ENCODE assay signal across 16 cellular contexts in genomic region chr11:34262601-34263081, GRCh38.
DNase-seq lines count a peak whose midpoint lies in the region; ATAC-seq and TF ChIP-seq lines count a peak whose summit lies in the region.
"Had no signal": no experiment of that assay in that cellular context is flagged by ENCODE, and none has a peak within 500 bp of the region (broad histone marks: within the 10 kb centered on the region; RNA-seq: fewer than 3 reads in every experiment).

No MANE protein-coding gene starts in this region.

- intact Hi-C loops in left ventricle myocardium inferior (cut with micrococcal nuclease), result no loop called here
- intact Hi-C loops in left cardiac atrium (cut with DNase I), result loop anchor here (10.0 kb wide), 2 partner anchors 52 to 92 kb away; partner anchors contain the start of gene ABTB2 (in 1 of the 2)
- intact Hi-C loops in testis (cut with DNase I; ENCODE audit: low total_unique reads), result no loop called here

- no peaks in the 10 kb centered on the region for H3K27me3 ChIP-seq in left ventricle myocardium inferior (ENCODE audit: low read depth)
- no peaks in the 10 kb centered on the region for H3K27me3 ChIP-seq in SK-N-SH (ENCODE audit: insufficient read depth)
- H3K27me3 ChIP-seq in liver (ENCODE audit: control insufficient read depth in 4 of 4, insufficient read depth in 4 of 4, low read length in 3 of 4), result no peaks in the 10 kb centered on the region
- no peaks in the 10 kb centered on the region for H3K27me3 ChIP-seq in testis
- H3K27me3 ChIP-seq: heart left ventricle, sigmoid colon had no signal

- H3K9me3 ChIP-seq in left ventricle myocardium inferior (replicated peaks) (no peaks in the 10 kb centered on the region), SK-N-SH (no peaks in the 10 kb centered on the region), liver (ENCODE audit: control insufficient read depth in 4 of 4, low read length in 3 of 4) (no peaks in the 10 kb centered on the region), testis (no peaks in the 10 kb centered on the region)
- H3K9me3 ChIP-seq: heart left ventricle, sigmoid colon had no signal

- peak overlapping the region; percentile 23 for H3K27ac ChIP-seq in left ventricle myocardium inferior (replicated peaks)
- H3K27ac ChIP-seq in SK-N-SH (ENCODE audit: low read depth in 2 of 2, low read length in 1 of 2), result peak overlapping the region in 1 of 2 experiments; percentile 86; a peak in 2 of 4 replicates
- peak overlapping the region; percentile 39 to 47 for H3K27ac ChIP-seq in liver (ENCODE audit: low read depth in 1 of 2, low read length in 2 of 2)
- no peak overlapping the region for H3K27ac ChIP-seq in testis
- H3K27ac ChIP-seq: epithelial cell of prostate had no signal

- peak in 1 of 2 experiments; percentile 45; a peak in 2 of 4 replicates for TF ChIP-seq EP300 in SK-N-SH (IDR thresholded peaks at IDR 0.05; ENCODE audit: borderline replicate concordance in 1 of 2, low read depth in 1 of 2, low read length in 1 of 2)

- 0 out of 2 replicates have a peak, but pooled peaks cover 13% of the 10 kb centered on the region for H4K20me1 ChIP-seq in SK-N-SH (ENCODE audit: insufficient read depth)

- WGBS in SK-N-SH (ENCODE audit: low lambda C conversion rate), result 56% methylated on average over 5 of the region's 6 CpGs
- 51% methylated on average over 6 of the region's 6 CpGs for WGBS in liver
- 69 to 76% methylated on average over 3 to 6 of the region's 6 CpGs for WGBS in testis, 2 donors

- ATAC-seq in left cardiac atrium, result no peak
- ATAC-seq in HG03378 (IDR thresholded peaks at IDR 0.05; ENCODE audit: unreplicated experiment), result no peak
- ATAC-seq: activated T-cell treated with anti-CD3 and anti-CD28 coated beads, Interleukin-2, amount 50 U/mL, for 4 hours; naive thymus-derived CD8-positive, alpha-beta T cell; stimulated activated naive B cell treated with anti-CD40 and anti-IgM and Interleukin-4, amounts not matched to agents 10 μg/mL and 1 μg/mL and 100 μg/mL, for 72 hours had no signal

- H3K9me2 ChIP-seq in SK-N-SH, result no peaks in the 10 kb centered on the region

- TF ChIP-seq CTCF in left ventricle myocardium inferior (IDR thresholded peaks at IDR 0.05; ENCODE audit: borderline replicate concordance), result no peak
- no peak for TF ChIP-seq CTCF in SK-N-SH (IDR thresholded peaks at IDR 0.05)
- no peak for TF ChIP-seq CTCF in liver (IDR thresholded peaks at IDR 0.05; ENCODE audit: low read depth, low read length, missing input control)
- TF ChIP-seq CTCF in testis (IDR thresholded peaks at IDR 0.05), result no peak

- POLR2A ChIA-PET in SK-N-SH (lab: Yijun Ruan, JAX), result interaction anchor here (1.0 to 1.2 kb wide), 3 partner anchors 9 to 94 kb away, joined by 3 to 6 read pairs (median 3); partner anchors contain the start of gene ABTB2

- no peak for TF ChIP-seq RAD21 in SK-N-SH (IDR thresholded peaks at IDR 0.05; ENCODE audit: low read length)
- TF ChIP-seq RAD21 in liver (IDR thresholded peaks at IDR 0.05), result peak in 1 of 2 donors; percentile 34

- no peak for TF ChIP-seq POLR2A in testis (IDR thresholded peaks at IDR 0.05)

- DNase-seq in left ventricle myocardium inferior, result no peak
- DNase-seq in left cardiac atrium, result no peak
- DNase-seq in SK-N-SH, result peak; percentile 63
- peak; percentile 17 for DNase-seq in testis
- no peak for DNase-seq in NCI-H1092 (lab: John Stamatoyannopoulos, UW)
- no peak for DNase-seq in T-helper 1 cell
- DNase-seq: activated CD4-positive, alpha-beta T cell treated with anti-CD3 and anti-CD28 coated beads, Interleukin-2, amount 10 ng/mL, durations not matched to agents 24 days and 14 days; activated T-cell treated with anti-CD3 and anti-CD28 coated beads, Interleukin-2, amount 50 U/mL, for 4 hours; naive thymus-derived CD8-positive, alpha-beta T cell; NCI-H524 treated with DMSO at 0.1 percent for 48 hours; stimulated activated naive B cell treated with anti-CD40 and anti-IgM and Interleukin-4, amounts not matched to agents 10 μg/mL and 1 μg/mL and 100 μg/mL, for 72 hours had no signal

- H3K36me3 ChIP-seq in left ventricle myocardium inferior (no peaks in the 10 kb centered on the region), SK-N-SH (replicated peaks in 1 of 2; ENCODE audit: control insufficient read depth in 1 of 2, insufficient read depth in 2 of 2, low read length in 1 of 2) (no peaks in the 10 kb centered on the region), liver (ENCODE audit: control insufficient read depth in 4 of 4, insufficient read depth in 3 of 4, low read depth in 1 of 4, low read length in 3 of 4) (no peaks in the 10 kb centered on the region), testis (ENCODE audit: low read depth, missing control alignments) (no peaks in the 10 kb centered on the region)
- H3K36me3 ChIP-seq: heart left ventricle, sigmoid colon had no signal

- H3K9ac ChIP-seq in SK-N-SH (no peak overlapping the region), liver (ENCODE audit: low read depth in 1 of 2, low read length in 2 of 2) (no peak overlapping the region)

- CTCF ChIA-PET in SK-N-SH (lab: Yijun Ruan, JAX), result interaction anchor here (0.6 to 5.9 kb wide), 6 partner anchors 14 to 95 kb away, joined by 3 to 31 read pairs (median 4); no protein-coding TSS in a partner anchor

- H3K4me1 ChIP-seq in left ventricle myocardium inferior, result peaks cover 54% of the 10 kb centered on the region
- H3K4me1 ChIP-seq in SK-N-SH (ENCODE audit: control insufficient read depth in 1 of 2, insufficient read depth in 2 of 2, low read depth in 1 of 2, low read length in 1 of 2), result peaks cover 53 to 65% of the 10 kb centered on the region in 2 experiments
- H3K4me1 ChIP-seq in liver (ENCODE audit: control insufficient read depth in 4 of 4, insufficient read depth in 4 of 4, low read length in 3 of 4), result peaks cover 4 to 18% (median 11%) of the 10 kb centered on the region in 4 donors
- peaks cover 10% of the 10 kb centered on the region for H3K4me1 ChIP-seq in testis

- no peaks in the 10 kb centered on the region for H3K79me2 ChIP-seq in SK-N-SH (ENCODE audit: insufficient read depth)

- H3F3A ChIP-seq in SK-N-SH (replicated peaks; ENCODE audit: insufficient read depth), result peaks cover 10% of the 10 kb centered on the region

- no peak overlapping the region for H2AFZ ChIP-seq in SK-N-SH (ENCODE audit: low read depth)

- no peak overlapping the region for H3K4me2 ChIP-seq in SK-N-SH

- no peak overlapping the region for H3K4me3 ChIP-seq in left ventricle myocardium inferior
- H3K4me3 ChIP-seq in SK-N-SH (ENCODE audit: low read depth in 2 of 2, low read length in 1 of 2), result no peak overlapping the region
- H3K4me3 ChIP-seq in liver (ENCODE audit: low read depth in 1 of 3, low read length in 3 of 3), result no peak overlapping the region
- H3K4me3 ChIP-seq in testis, result no peak overlapping the region
- H3K4me3 ChIP-seq: heart left ventricle, sigmoid colon had no signal

TF ChIP-seq in SK-N-SH, 30 proteins besides CTCF, POLR2A, EP300 and RAD21:
- TF ChIP-seq TAF1 (IDR thresholded peaks at IDR 0.05; ENCODE audit: borderline replicate concordance, low read depth, low read length) (no peak), RXRA (IDR thresholded peaks at IDR 0.05; ENCODE audit: borderline replicate concordance, low read depth) (no peak), RCOR1 (IDR thresholded peaks at IDR 0.05; ENCODE audit: low read length) (peak; percentile 65), SIN3A (IDR thresholded peaks at IDR 0.05; ENCODE audit: borderline replicate concordance, low read depth, low read length) (no peak), ELF1 (IDR thresholded peaks at IDR 0.05) (no peak), GABPA (IDR thresholded peaks at IDR 0.05; ENCODE audit: low read depth) (no peak), NFIC (IDR thresholded peaks at IDR 0.05; ENCODE audit: borderline replicate concordance) (no peak), FOXJ3 (CRISPR knock-in tag; IDR thresholded peaks at IDR 0.05) (no peak)

TF ChIP-seq in liver, 16 proteins besides CTCF, POLR2A, EP300 and RAD21:
- TF ChIP-seq FOXA2 (IDR thresholded peaks at IDR 0.05), result no peak
- TF ChIP-seq SP1 (IDR thresholded peaks at IDR 0.05), result peak; percentile 32
- peak; percentile 27 for TF ChIP-seq MAX (IDR thresholded peaks at IDR 0.05)
- peak; percentile 76 to 77 for TF ChIP-seq RXRA (IDR thresholded peaks at IDR 0.05)
- peak; percentile 46 to 67 for TF ChIP-seq HNF4A (conservative IDR thresholded peaks at IDR 0.05)
- peak; percentile 31 for TF ChIP-seq YY1 (IDR thresholded peaks at IDR 0.05)
TF ChIP-seq in liver: peak in this region for 5.

Comparison
In these comparisons a context has a peak if more than half of its experiments do, and no peak if none do; other contexts are left out.
1. intact Hi-C loops: an anchor here in left cardiac atrium (10.0 kb wide); none called in left ventricle myocardium inferior and testis.
2. DNase-seq: peak in SK-N-SH (single experiment) and testis (single experiment); none in left ventricle myocardium inferior (single experiment), left cardiac atrium (single experiment), NCI-H1092 (single experiment) and T-helper 1 cell (0 of 5).
3. H3K27ac ChIP-seq: peak in left ventricle myocardium inferior (single experiment) and liver (2 of 2); none in testis (0 of 2).